ENCODE assay signal across 9 cellular contexts in genomic region chr16:79146-80054, GRCh38. TPM values are rescaled to one million over a fixed set of nuclear protein-coding genes. Genes with fewer than 3 reads are reported as not detected.
DNase-seq lines count a peak whose midpoint lies in the region; ATAC-seq, FAIRE-seq and TF ChIP-seq lines count a peak whose summit lies in the region.
"Had no signal": no experiment of that assay in that cellular context is flagged by ENCODE, and none has a peak within 500 bp of the region (broad histone marks: within the 10 kb centered on the region; RNA-seq: fewer than 3 reads in every experiment).

No MANE protein-coding gene starts in this region.

- 0 out of 2 replicates have a peak, but pooled peaks cover 3% of the 10 kb centered on the region for H3K79me2 ChIP-seq in PC-9 (ENCODE audit: low read depth)
- peaks cover 4% of the 10 kb centered on the region for H3K79me2 ChIP-seq in endothelial cell of umbilical vein (ENCODE audit: control insufficient read depth, insufficient read depth, low read length)

- H3K4me2 ChIP-seq in PC-9: peak overlapping the region; percentile 97
- H3K4me2 ChIP-seq in endothelial cell of umbilical vein (ENCODE audit: insufficient read depth, low read length): peak overlapping the region; percentile 86

- peak; percentile 54 for FAIRE-seq in endothelial cell of umbilical vein (lab: Jason Lieb, UNC)

- H4K20me1 ChIP-seq in PC-9 (ENCODE audit: insufficient read depth): no peaks in the 10 kb centered on the region
- H4K20me1 ChIP-seq in endothelial cell of umbilical vein (replicated peaks; ENCODE audit: control insufficient read depth, extremely low read depth, insufficient read depth, low read length): no peaks in the 10 kb centered on the region

- DNase-seq in ELR (ENCODE audit: low read depth) (peak; percentile 62), PC-9 (no peak), endothelial cell of umbilical vein (ENCODE audit: low read depth, low spot score) (peak; percentile 42), prostate gland (ENCODE audit: low spot score) (no peak), NCI-H2196 treated with DMSO at 0.1 percent for 48 hours (lab: John Stamatoyannopoulos, UW; ENCODE audit: unreplicated experiment) (no peak)
- no peak for DNase-seq in activated CD4-positive, CD25-positive, alpha-beta regulatory T cell (lab: John Stamatoyannopoulos, UW)

- H3K9ac ChIP-seq in endothelial cell of umbilical vein (replicated peaks; ENCODE audit: extremely low read depth, insufficient read depth, low read length): peak overlapping the region; percentile 94

- TF ChIP-seq POLR2A in endothelial cell of umbilical vein (IDR thresholded peaks at IDR 0.05; ENCODE audit: low read depth, low read length) (no peak), prostate gland (IDR thresholded peaks at IDR 0.05) (no peak)

- BruUV-seq in PC-9 (replicated peaks; lab: Mats Ljungman, UMichigan): no TSS peak
- BruUV-seq in endothelial cell of umbilical vein (replicated peaks; lab: Mats Ljungman, UMichigan): no TSS peak

- H2AFZ ChIP-seq in PC-9: no peak overlapping the region
- H2AFZ ChIP-seq in endothelial cell of umbilical vein (ENCODE audit: low read depth, low read length): no peak overlapping the region

- POLR2A ChIA-PET in PC-9 (lab: Charles Lee; ENCODE audit: unreplicated experiment) (interaction anchor here (1.0 kb wide), 1 partner anchor 15 kb away, joined by 6 read pairs; no protein-coding TSS in a partner anchor), endothelial cell of umbilical vein (lab: Charles Lee) (no interaction called here)

- H3K9me3 ChIP-seq in PC-9 (ENCODE audit: insufficient read depth, low read depth) (no peaks in the 10 kb centered on the region), endothelial cell of umbilical vein (replicated peaks; ENCODE audit: control insufficient read depth, insufficient read depth, low read length) (no peaks in the 10 kb centered on the region), prostate gland (no peaks in the 10 kb centered on the region)

- CTCF ChIA-PET in PC-9 (lab: Charles Lee): interaction anchor here (0.6 kb wide), 1 partner anchor 60 kb away, joined by 5 read pairs; no protein-coding TSS in a partner anchor
- CTCF ChIA-PET in endothelial cell of umbilical vein (lab: Charles Lee): interaction anchor here (1.0 to 18.5 kb wide), 4 partner anchors 11 to 28 kb away, joined by 3 to 790 read pairs (median 33); no protein-coding TSS in a partner anchor

- H3K36me3 ChIP-seq in PC-9 (ENCODE audit: low read depth): no peaks in the 10 kb centered on the region
- H3K36me3 ChIP-seq in endothelial cell of umbilical vein (ENCODE audit: control insufficient read depth in 2 of 2, extremely low read depth in 1 of 2, insufficient read depth in 2 of 2, low read length in 2 of 2): peaks cover 4 to 7% of the 10 kb centered on the region in 2 experiments
- peaks cover 0 to 7% of the 10 kb centered on the region in 2 donors for H3K36me3 ChIP-seq in prostate gland

- dilution Hi-C loops in endothelial cell of umbilical vein (cut with MboI; ENCODE audit: extremely low pct_ligation_motif_present, low sequenced_read_pairs): no loop called here

- ATAC-seq in HG02870 (IDR thresholded peaks at IDR 0.05; ENCODE audit: unreplicated experiment): no peak
- no peak for ATAC-seq in HG02852 (IDR thresholded peaks at IDR 0.05; ENCODE audit: unreplicated experiment)

- intact Hi-C loops in PC-9 (cut with micrococcal nuclease; ENCODE audit: unreplicated experiment) (no loop called here), endothelial cell of umbilical vein (cut with micrococcal nuclease) (no loop called here), prostate gland (cut with DNase I) (no loop called here)

- H3F3A ChIP-seq in PC-9 (ENCODE audit: insufficient read depth, low read depth): peaks cover 32% of the 10 kb centered on the region; the same call in 1 of the 2 replicates

- H3K27me3 ChIP-seq in PC-9 (ENCODE audit: insufficient read depth, low read depth): no peaks in the 10 kb centered on the region
- no peaks in the 10 kb centered on the region for H3K27me3 ChIP-seq in endothelial cell of umbilical vein (ENCODE audit: control insufficient read depth in 2 of 2, insufficient read depth in 2 of 2, low read length in 2 of 2)
- H3K27me3 ChIP-seq in prostate gland (replicated peaks; ENCODE audit: insufficient read depth): no peaks in the 10 kb centered on the region

- H3K4me3 ChIP-seq in PC-9: peak overlapping the region; percentile 84; the same call in 1 of the 2 replicates
- H3K4me3 ChIP-seq in endothelial cell of umbilical vein (replicated peaks in 1 of 3; ENCODE audit: insufficient read depth in 1 of 3, low read depth in 1 of 3, low read length in 3 of 3): peak overlapping the region in 1 of 3 experiments; percentile 47
- H3K4me3 ChIP-seq in prostate gland: peak overlapping the region; percentile 84 to 98

- no peaks in the 10 kb centered on the region for H3K9me1 ChIP-seq in endothelial cell of umbilical vein (replicated peaks; ENCODE audit: control insufficient read depth, extremely low read depth, insufficient read depth, low read length)

- H3K27ac ChIP-seq in PC-9 (no peak overlapping the region), endothelial cell of umbilical vein (ENCODE audit: insufficient read depth, low read depth, low read length) (peak overlapping the region; percentile 92), prostate gland (peak overlapping the region; percentile 88 to 91)

- no peaks in the 10 kb centered on the region for H3K9me2 ChIP-seq in PC-9 (ENCODE audit: insufficient read depth)

- peaks cover 25% of the 10 kb centered on the region for H3K4me1 ChIP-seq in PC-9 (replicated peaks; ENCODE audit: insufficient read depth)
- peaks cover 45% of the 10 kb centered on the region for H3K4me1 ChIP-seq in endothelial cell of umbilical vein (ENCODE audit: control insufficient read depth, extremely low read depth, insufficient read depth, low read length)
- H3K4me1 ChIP-seq in prostate gland (replicated peaks): peaks cover 22% of the 10 kb centered on the region

- WGBS in prostate gland: 77% methylated on average over 31 of the region's 32 CpGs

- TF ChIP-seq CTCF in PC-9 (conservative IDR thresholded peaks at IDR 0.05) (no peak), endothelial cell of umbilical vein (IDR thresholded peaks at IDR 0.05; ENCODE audit: extremely low read depth in 1 of 2, insufficient read depth in 1 of 2, low read depth in 1 of 2, low read length in 2 of 2) (no peak), prostate gland (IDR thresholded peaks at IDR 0.05) (no peak)

RNA-seq across cellular contexts. Expression of gene MPG, which starts 1.4 kb away (rescaled TPM):
- total RNA-seq in PC-9 (2021) (86.2 and 138 TPM in 2 replicates), endothelial cell of umbilical vein (68.1 and 70.5 TPM in 2 replicates), prostate gland (100 to 1,000 TPM; 111 to 138 TPM)
- 140 and 178 TPM in 2 replicates for polyA plus RNA-seq in endothelial cell of umbilical vein
- 54.6 and 92.5 TPM in 2 replicates for polyA plus RNA-seq in endothelial cell of umbilical vein (2011; cell fraction: cytosol; rRNA removed)
- polyA plus RNA-seq in endothelial cell of umbilical vein (2011; cell fraction: nucleus; rRNA removed): 26.0 and 26.1 TPM in 2 replicates
- polyA plus RNA-seq in endothelial cell of umbilical vein (2012): 48.5 and 63.0 TPM in 2 replicates
- polyA minus RNA-seq in endothelial cell of umbilical vein: 16.4 and 18.6 TPM in 2 replicates
- 38.9 TPM for polyA minus RNA-seq in endothelial cell of umbilical vein (2011; cell fraction: cytosol; rRNA and poly(A)+ RNA removed)
- 4.2 and 14.6 TPM in 2 replicates for polyA minus RNA-seq in endothelial cell of umbilical vein (2011; cell fraction: nucleus; rRNA and poly(A)+ RNA removed)

RNA-seq across cellular contexts. Expression of gene RHBDF1, which starts 7.0 kb away (rescaled TPM):
- total RNA-seq in PC-9 (2021) (51.4 and 62.9 TPM in 2 replicates), endothelial cell of umbilical vein (55.1 and 57.0 TPM in 2 replicates), prostate gland (10 to 100 TPM; 55.4 to 79.5 TPM)
- 113 and 137 TPM in 2 replicates for polyA plus RNA-seq in endothelial cell of umbilical vein
- polyA plus RNA-seq in endothelial cell of umbilical vein (2011; cell fraction: cytosol; rRNA removed): 36.3 and 43.7 TPM in 2 replicates
- 340 and 426 TPM in 2 replicates for polyA plus RNA-seq in endothelial cell of umbilical vein (2011; cell fraction: nucleus; rRNA removed)
- polyA plus RNA-seq in endothelial cell of umbilical vein (2012): 43.3 and 52.5 TPM in 2 replicates
- 67.9 and 77.9 TPM in 2 replicates for polyA minus RNA-seq in endothelial cell of umbilical vein
- polyA minus RNA-seq in endothelial cell of umbilical vein (2011; cell fraction: cytosol; rRNA and poly(A)+ RNA removed): 5.2 TPM
- 70.9 and 84.9 TPM in 2 replicates for polyA minus RNA-seq in endothelial cell of umbilical vein (2011; cell fraction: nucleus; rRNA and poly(A)+ RNA removed)
- total RNA-seq: T-helper 2 cell treated with Interferon-gamma antibody and Interleukin-4, amounts not matched to agents 100 ng/mL and 5 ng/mL, for 36 hours had no signal

RNA-seq across cellular contexts. Expression of gene SNRNP25, which starts 25.8 kb away (rescaled TPM):
- total RNA-seq in PC-9 (2021) (60.8 and 61.4 TPM in 2 replicates), endothelial cell of umbilical vein (41.8 and 50.2 TPM in 2 replicates), prostate gland (10 to 100 TPM; 22.9 to 40.8 TPM)
- 42.1 and 49.6 TPM in 2 replicates for polyA plus RNA-seq in endothelial cell of umbilical vein
- 76.4 and 84.8 TPM in 2 replicates for polyA plus RNA-seq in endothelial cell of umbilical vein (2011; cell fraction: cytosol; rRNA removed)
- 28.5 and 33.5 TPM in 2 replicates for polyA plus RNA-seq in endothelial cell of umbilical vein (2011; cell fraction: nucleus; rRNA removed)
- 54.9 and 59.2 TPM in 2 replicates for polyA plus RNA-seq in endothelial cell of umbilical vein (2012)
- 18.4 and 18.6 TPM in 2 replicates for polyA minus RNA-seq in endothelial cell of umbilical vein
- 18.6 TPM for polyA minus RNA-seq in endothelial cell of umbilical vein (2011; cell fraction: cytosol; rRNA and poly(A)+ RNA removed)
- 3.8 and 4.0 TPM in 2 replicates for polyA minus RNA-seq in endothelial cell of umbilical vein (2011; cell fraction: nucleus; rRNA and poly(A)+ RNA removed)

RNA-seq across cellular contexts. Expression of gene POLR3K, which starts 26.0 kb away (rescaled TPM):
- total RNA-seq in PC-9 (2021) (33.5 and 38.4 TPM in 2 replicates), endothelial cell of umbilical vein (18.4 and 20.6 TPM in 2 replicates), prostate gland (1 to 10 TPM; 6.2 to 6.8 TPM)
- polyA plus RNA-seq in endothelial cell of umbilical vein: 28.0 and 33.2 TPM in 2 replicates
- 32.9 and 42.4 TPM in 2 replicates for polyA plus RNA-seq in endothelial cell of umbilical vein (2011; cell fraction: cytosol; rRNA removed)
- polyA plus RNA-seq in endothelial cell of umbilical vein (2011; cell fraction: nucleus; rRNA removed): 11.6 and 12.5 TPM in 2 replicates
- 25.5 and 35.5 TPM in 2 replicates for polyA plus RNA-seq in endothelial cell of umbilical vein (2012)
- polyA minus RNA-seq in endothelial cell of umbilical vein: 17.6 and 17.7 TPM in 2 replicates
- polyA minus RNA-seq in endothelial cell of umbilical vein (2011; cell fraction: cytosol; rRNA and poly(A)+ RNA removed): 34.3 TPM
- 2.9 and 3.4 TPM in 2 replicates for polyA minus RNA-seq in endothelial cell of umbilical vein (2011; cell fraction: nucleus; rRNA and poly(A)+ RNA removed)

RNA-seq across cellular contexts. Expression of gene NPRL3, which starts 59.1 kb away (rescaled TPM):
- total RNA-seq in PC-9 (2021) (56.8 and 66.6 TPM in 2 replicates), endothelial cell of umbilical vein (36.3 and 40.4 TPM in 2 replicates), prostate gland (10 to 100 TPM; 36.1 to 47.1 TPM)
- 19.3 and 22.4 TPM in 2 replicates for polyA plus RNA-seq in endothelial cell of umbilical vein
- 23.5 and 25.6 TPM in 2 replicates for polyA plus RNA-seq in endothelial cell of umbilical vein (2011; cell fraction: cytosol; rRNA removed)
- polyA plus RNA-seq in endothelial cell of umbilical vein (2011; cell fraction: nucleus; rRNA removed): 41.0 and 49.7 TPM in 2 replicates
- polyA plus RNA-seq in endothelial cell of umbilical vein (2012): 38.5 and 53.1 TPM in 2 replicates
- polyA minus RNA-seq in endothelial cell of umbilical vein: 19.3 and 21.5 TPM in 2 replicates
- 16.2 TPM for polyA minus RNA-seq in endothelial cell of umbilical vein (2011; cell fraction: cytosol; rRNA and poly(A)+ RNA removed)
- 24.2 and 28.7 TPM in 2 replicates for polyA minus RNA-seq in endothelial cell of umbilical vein (2011; cell fraction: nucleus; rRNA and poly(A)+ RNA removed)

Comparison
In these comparisons a context has a peak if more than half of its experiments do, and no peak if none do; other contexts are left out.
1. DNase-seq: peak in ELR (single experiment) and endothelial cell of umbilical vein (single experiment); none in PC-9 (0 of 2), prostate gland (single experiment), activated CD4-positive, CD25-positive, alpha-beta regulatory T cell (0 of 4) and NCI-H2196 treated with DMSO at 0.1 percent for 48 hours (single experiment).